ENCODE assay signal across 26 cellular contexts in genomic region chr3:126553284-126553811, GRCh38. TPM values are rescaled to one million over a fixed set of nuclear protein-coding genes. Genes with fewer than 3 reads are reported as not detected.
DNase-seq lines count a peak whose midpoint lies in the region; ATAC-seq, FAIRE-seq and TF ChIP-seq lines count a peak whose summit lies in the region.
"Had no signal": no experiment of that assay in that cellular context is flagged by ENCODE, and none has a peak within 500 bp of the region (broad histone marks: within the 10 kb centered on the region; RNA-seq: fewer than 3 reads in every experiment).

No MANE protein-coding gene starts in this region.

- H3K4me3 ChIP-seq in SK-N-SH (ENCODE audit: low read depth in 2 of 2, low read length in 1 of 2), result no peak overlapping the region
- no peak overlapping the region for H3K4me3 ChIP-seq in kidney (ENCODE audit: low read length in 2 of 2)
- no peak overlapping the region for H3K4me3 ChIP-seq in spleen
- H3K4me3 ChIP-seq: GM23338 had no signal

- H3K79me2 ChIP-seq in SK-N-SH (ENCODE audit: insufficient read depth), result no peaks in the 10 kb centered on the region

- no peak for TF ChIP-seq RAD21 in SK-N-SH (IDR thresholded peaks at IDR 0.05; ENCODE audit: low read length)

- H2AFZ ChIP-seq in SK-N-SH (ENCODE audit: low read depth), result no peak overlapping the region
- H2AFZ ChIP-seq: GM23338 had no signal

- no peaks in the 10 kb centered on the region for H3K9me2 ChIP-seq in SK-N-SH

- no peak for FAIRE-seq in kidney (lab: Jason Lieb, UNC)
- FAIRE-seq: frontal cortex had no signal

- H3K27ac ChIP-seq in SK-N-SH (ENCODE audit: low read depth in 2 of 2, low read length in 1 of 2) (no peak overlapping the region), kidney (ENCODE audit: low read depth in 2 of 2, low read length in 2 of 2) (no peak overlapping the region), spleen (no peak overlapping the region)
- H3K27ac ChIP-seq: 22Rv1, neutrophil had no signal

- H3K27ac Mint-ChIP-seq in activated CD4-positive, alpha-beta memory T cell treated with anti-CD3 and anti-CD28 coated beads for 36 hours, result no peak overlapping the region
- no peak overlapping the region for H3K27ac Mint-ChIP-seq in immature natural killer cell
- H3K27ac Mint-ChIP-seq: GM23338; stimulated activated memory B cell treated with anti-CD40 and anti-IgM and Interleukin-4, amounts not matched to agents 10 μg/mL and 1 μg/mL and 100 μg/mL, for 72 hours; T-helper 1 cell treated with Interleukin-12 subunit alpha and Interleukin-12 subunit beta and Interleukin-4 antibody, amounts not matched to agents 30 μg/mL and 1 μg/mL, for 36 hours had no signal

- H3K4me1 ChIP-seq in SK-N-SH (ENCODE audit: control insufficient read depth in 1 of 2, insufficient read depth in 2 of 2, low read depth in 1 of 2, low read length in 1 of 2) (peaks cover 0 to 3% of the 10 kb centered on the region in 2 experiments; a peak in 1 of 4 replicates), kidney (ENCODE audit: control insufficient read depth in 1 of 2, insufficient read depth in 1 of 2, low read depth in 1 of 2, low read length in 2 of 2) (no peaks in the 10 kb centered on the region), spleen (peaks cover 0 to 12% (median 0%) of the 10 kb centered on the region in 6 donors)
- H3K4me1 ChIP-seq: Caco-2 had no signal

- intact Hi-C loops in activated CD4-positive, alpha-beta memory T cell treated with anti-CD3 and anti-CD28 coated beads for 36 hours (cut with micrococcal nuclease), result no loop called here
- intact Hi-C loops in kidney (cut with DNase I) (no loop called here), spleen (cut with DNase I; ENCODE audit: low total_unique reads) (no loop called here)

- no peak overlapping the region for H3K4me3 Mint-ChIP-seq in activated CD4-positive, alpha-beta memory T cell treated with anti-CD3 and anti-CD28 coated beads for 36 hours
- no peak overlapping the region for H3K4me3 Mint-ChIP-seq in immature natural killer cell
- H3K4me3 Mint-ChIP-seq: GM23338; stimulated activated memory B cell treated with anti-CD40 and anti-IgM and Interleukin-4, amounts not matched to agents 10 μg/mL and 1 μg/mL and 100 μg/mL, for 72 hours; T-helper 1 cell treated with Interleukin-12 subunit alpha and Interleukin-12 subunit beta and Interleukin-4 antibody, amounts not matched to agents 30 μg/mL and 1 μg/mL, for 36 hours had no signal

- POLR2A ChIA-PET in SK-N-SH (lab: Yijun Ruan, JAX), result no interaction called here
- POLR2A ChIA-PET in activated CD4-positive, alpha-beta memory T cell treated with anti-CD3 and anti-CD28 coated beads for 36 hours (lab: Charles Lee), result no interaction called here

- CTCF ChIA-PET in SK-N-SH (lab: Yijun Ruan, JAX), result interaction anchor here (1.2 to 2.1 kb wide), 2 partner anchors 23 to 31 kb away, joined by 5 read pairs; no protein-coding TSS in a partner anchor
- CTCF ChIA-PET in activated CD4-positive, alpha-beta memory T cell treated with anti-CD3 and anti-CD28 coated beads for 36 hours (lab: Charles Lee), result no interaction called here

- H3K27me3 Mint-ChIP-seq in activated CD4-positive, alpha-beta memory T cell treated with anti-CD3 and anti-CD28 coated beads for 36 hours, result peaks cover 2% of the 10 kb centered on the region
- peaks cover 0 to 3% (median 0%) of the 10 kb centered on the region in 3 donors for H3K27me3 Mint-ChIP-seq in immature natural killer cell (ENCODE audit: low read depth in 3 of 3)

- peak; percentile 5 for DNase-seq in SK-N-SH
- peak; percentile 7 for DNase-seq in activated CD4-positive, alpha-beta memory T cell treated with anti-CD3 and anti-CD28 coated beads for 36 hours
- peak; percentile 41 for DNase-seq in kidney
- DNase-seq in spleen, result peak; percentile 56
- no peak for DNase-seq in immature natural killer cell
- DNase-seq in NOMO-1 treated with DMSO at 0.1 percent for 48 hours (lab: John Stamatoyannopoulos, UW; ENCODE audit: unreplicated experiment), result no peak
- DNase-seq: Caco-2, dermis blood vessel endothelial cell, erythroblast, IMR-90, NCI-H1417 treated with DMSO at 0.1 percent for 48 hours, NCI-H2171, OCI-M1, SHP77, trophoblast cell had no signal

- H3K9me3 Mint-ChIP-seq in activated CD4-positive, alpha-beta memory T cell treated with anti-CD3 and anti-CD28 coated beads for 36 hours, result no peaks in the 10 kb centered on the region
- H3K9me3 Mint-ChIP-seq in immature natural killer cell, result no peaks in the 10 kb centered on the region
- H3K9me3 Mint-ChIP-seq: GM23338; stimulated activated memory B cell treated with anti-CD40 and anti-IgM and Interleukin-4, amounts not matched to agents 10 μg/mL and 1 μg/mL and 100 μg/mL, for 72 hours; T-helper 1 cell treated with Interleukin-12 subunit alpha and Interleukin-12 subunit beta and Interleukin-4 antibody, amounts not matched to agents 30 μg/mL and 1 μg/mL, for 36 hours had no signal

- H3K27me3 ChIP-seq in SK-N-SH (ENCODE audit: insufficient read depth), result no peaks in the 10 kb centered on the region
- H3K27me3 ChIP-seq in spleen (replicated peaks in 1 of 7), result peaks cover 0 to 14% (median 0%) of the 10 kb centered on the region in 7 donors
- H3K27me3 ChIP-seq: neutrophil had no signal

- no peaks in the 10 kb centered on the region for H3F3A ChIP-seq in SK-N-SH (replicated peaks; ENCODE audit: insufficient read depth)

- no peak overlapping the region for H3K4me2 ChIP-seq in SK-N-SH
- H3K4me2 ChIP-seq: GM23338 had no signal

- H4K20me1 ChIP-seq in SK-N-SH (ENCODE audit: insufficient read depth), result no peaks in the 10 kb centered on the region

- ATAC-seq in SK-N-SH treated with all-trans-retinoic acid at 6 μM for 48 hours (no peak), HG02973 (IDR thresholded peaks at IDR 0.05; ENCODE audit: unreplicated experiment) (no peak)
- ATAC-seq: GM23338; left colon; stimulated activated memory B cell treated with anti-CD40 and anti-IgM and Interleukin-4, amounts not matched to agents 10 μg/mL and 1 μg/mL and 100 μg/mL, for 72 hours had no signal

- no peaks in the 10 kb centered on the region for H3K36me3 Mint-ChIP-seq in activated CD4-positive, alpha-beta memory T cell treated with anti-CD3 and anti-CD28 coated beads for 36 hours
- H3K36me3 Mint-ChIP-seq in immature natural killer cell, result no peaks in the 10 kb centered on the region
- H3K36me3 Mint-ChIP-seq: stimulated activated memory B cell treated with anti-CD40 and anti-IgM and Interleukin-4, amounts not matched to agents 10 μg/mL and 1 μg/mL and 100 μg/mL, for 72 hours had no signal

- no peak for TF ChIP-seq EP300 in SK-N-SH (IDR thresholded peaks at IDR 0.05; ENCODE audit: borderline replicate concordance in 1 of 2, low read depth in 1 of 2, low read length in 1 of 2)

- WGBS in SK-N-SH (ENCODE audit: low lambda C conversion rate), result 74% methylated on average over 9 of the region's 15 CpGs
- 79 to 84% (median 81%) methylated on average over 15 of the region's 15 CpGs for WGBS in spleen, 5 donors

- TF ChIP-seq CTCF in SK-N-SH (IDR thresholded peaks at IDR 0.05) (no peak), kidney (IDR thresholded peaks at IDR 0.05; ENCODE audit: borderline replicate concordance, extremely low read depth, insufficient read depth) (no peak), spleen (IDR thresholded peaks at IDR 0.05 in 8 of 11, conservative IDR thresholded peaks at IDR 0.05 in 3 of 11) (no peak)

- TF ChIP-seq POLR2A in spleen (IDR thresholded peaks at IDR 0.05), result no peak

- H3K9me3 ChIP-seq in SK-N-SH (no peaks in the 10 kb centered on the region), kidney (ENCODE audit: control insufficient read depth in 1 of 2, low read length in 2 of 2) (no peaks in the 10 kb centered on the region), spleen (no peaks in the 10 kb centered on the region)
- H3K9me3 ChIP-seq: Caco-2, neutrophil had no signal

- H3K9ac ChIP-seq in SK-N-SH (no peak overlapping the region), kidney (ENCODE audit: low read length in 2 of 2) (no peak overlapping the region)

- no peaks in the 10 kb centered on the region for H3K4me1 Mint-ChIP-seq in activated CD4-positive, alpha-beta memory T cell treated with anti-CD3 and anti-CD28 coated beads for 36 hours (ENCODE audit: low read depth)
- no peaks in the 10 kb centered on the region for H3K4me1 Mint-ChIP-seq in immature natural killer cell
- H3K4me1 Mint-ChIP-seq: stimulated activated memory B cell treated with anti-CD40 and anti-IgM and Interleukin-4, amounts not matched to agents 10 μg/mL and 1 μg/mL and 100 μg/mL, for 72 hours had no signal

- H3K36me3 ChIP-seq in SK-N-SH (replicated peaks in 1 of 2; ENCODE audit: control insufficient read depth in 1 of 2, insufficient read depth in 2 of 2, low read length in 1 of 2) (no peaks in the 10 kb centered on the region), kidney (ENCODE audit: control insufficient read depth in 1 of 2, insufficient read depth in 2 of 2, low read length in 2 of 2) (no peaks in the 10 kb centered on the region), spleen (no peaks in the 10 kb centered on the region)
- H3K36me3 ChIP-seq: neutrophil had no signal

TF ChIP-seq in SK-N-SH treated with all-trans-retinoic acid at 6 μM for 48 hours, 23 proteins besides CTCF, POLR2A, EP300 and RAD21 (continues in another document):
- TF ChIP-seq OSR1 (CRISPR knock-in tag; IDR thresholded peaks at IDR 0.05), result no peak

RNA-seq across cellular contexts. Expression of gene C3orf22, which starts 5.4 kb away (rescaled TPM):
- polyA plus RNA-seq in SK-N-SH (2012; rRNA removed) (not detected in 2 replicates), kidney (ENCODE audit: insufficient read depth, low read depth, low replicate concordance) (not detected), spleen (not detected), immature natural killer cell (not detected)
- polyA plus RNA-seq in SK-N-SH (2012; cell fraction: cytosol; rRNA removed), result not detected in 2 replicates
- polyA plus RNA-seq in SK-N-SH (2012; cell fraction: nucleus; rRNA removed), result 0.06 and 0.11 TPM in 2 replicates
- total RNA-seq in activated CD4-positive, alpha-beta memory T cell treated with anti-CD3 and anti-CD28 coated beads for 36 hours, result not detected
- total RNA-seq in kidney (not detected), spleen (not detected)
- total RNA-seq: Caco-2, dermis blood vessel endothelial cell, frontal cortex, GM23338, IMR-90, left colon, MCF 10A had no signal
- polyA plus RNA-seq: BJ, GM23338, IMR-90 had no signal

RNA-seq across cellular contexts. Expression of gene CHST13, which starts 29.4 kb away (rescaled TPM):
- polyA plus RNA-seq in SK-N-SH (2012; rRNA removed) (0.37 and 0.41 TPM in 2 replicates), kidney (ENCODE audit: insufficient read depth, low read depth, low replicate concordance) (7.0 TPM), spleen (1 to 10 TPM in 2 of 3 donors, under 1 TPM in 1; 0.26 to 1.8 (median 1.0) TPM), immature natural killer cell (under 1 TPM in 1 of 3 donors, not detected in 2; 0.67 TPM)
- polyA plus RNA-seq in SK-N-SH (2012; cell fraction: cytosol; rRNA removed), result 0.26 and 0.37 TPM in 2 replicates
- 0.48 and 0.76 TPM in 2 replicates for polyA plus RNA-seq in SK-N-SH (2012; cell fraction: nucleus; rRNA removed)
- total RNA-seq in activated CD4-positive, alpha-beta memory T cell treated with anti-CD3 and anti-CD28 coated beads for 36 hours, result not detected
- total RNA-seq in kidney (3.3 TPM), spleen (10 to 100 TPM in 1 of 7 donors, 1 to 10 TPM in 6; 2.4 to 11.2 (median 5.6) TPM)
- total RNA-seq: dermis blood vessel endothelial cell, IMR-90, MCF 10A had no signal
- polyA plus RNA-seq: BJ, IMR-90 had no signal

RNA-seq across cellular contexts. Expression of gene UROC1, which starts 35.8 kb away (rescaled TPM):
- not detected in 2 replicates for polyA plus RNA-seq in SK-N-SH (2012; rRNA removed)
- not detected in 2 replicates for polyA plus RNA-seq in SK-N-SH (2012; cell fraction: cytosol; rRNA removed)
- 0.05 TPM in 1 of 2 replicates, not detected in the other for polyA plus RNA-seq in SK-N-SH (2012; cell fraction: nucleus; rRNA removed)
- not detected for total RNA-seq in activated CD4-positive, alpha-beta memory T cell treated with anti-CD3 and anti-CD28 coated beads for 36 hours
- total RNA-seq in kidney, result not detected
- not detected for polyA plus RNA-seq in kidney (ENCODE audit: insufficient read depth, low read depth, low replicate concordance)
- under 1 TPM in 1 of 7 donors, not detected in 6; 0.16 TPM for total RNA-seq in spleen
- under 1 TPM; 0.02 to 0.03 (median 0.02) TPM for polyA plus RNA-seq in spleen
- polyA plus RNA-seq in immature natural killer cell, result not detected
- total RNA-seq: Caco-2, dermis blood vessel endothelial cell, frontal cortex, GM23338, IMR-90, left colon, MCF 10A had no signal
- polyA plus RNA-seq: BJ, GM23338, IMR-90 had no signal

Comparison
In these comparisons a context has a peak if more than half of its experiments do, and no peak if none do; other contexts are left out.
1. DNase-seq: peak in SK-N-SH (single experiment), activated CD4-positive, alpha-beta memory T cell treated with anti-CD3 and anti-CD28 coated beads for 36 hours (single experiment), kidney (single experiment) and spleen (single experiment); none in immature natural killer cell (0 of 3) and NOMO-1 treated with DMSO at 0.1 percent for 48 hours (single experiment).